In genomic region chr3:189517981-189518380, GRCh38 we compare ENCODE assay signal across 24 cellular contexts.
"Had no signal": no experiment of that assay in that cellular context is flagged by ENCODE, and none has a peak within 500 bp of the region (broad histone marks: within the 10 kb centered on the region; RNA-seq: fewer than 3 reads in every experiment).

No MANE protein-coding gene starts in this region.

- H3K27me3 ChIP-seq: gastrocnemius medialis, hepatocyte, pancreas, right atrium auricular region, tibial nerve had no signal

- H3K27ac Mint-ChIP-seq: activated CD4-positive, alpha-beta memory T cell treated with anti-CD3 and anti-CD28 coated beads, Interleukin-2, amount 10 ng/mL, durations not matched to agents 7 days and 5 days; activated CD4-positive, alpha-beta T cell treated with anti-CD3 and anti-CD28 coated beads, Interleukin-2, amount 10 ng/mL, durations not matched to agents 24 days and 14 days; activated naive CD4-positive, alpha-beta T cell treated with anti-CD3 and anti-CD28 coated beads, Interleukin-2, amount 50 U/mL, for 72 hours; activated T-cell treated with anti-CD3 and anti-CD28 coated beads, Interleukin-2, amount 50 U/mL, for 72 hours; immature natural killer cell; naive thymus-derived CD4-positive, alpha-beta T cell; T-helper 17 cell had no signal

- H3K36me3 ChIP-seq: gastrocnemius medialis, pancreas, right atrium auricular region, tibial nerve, WERI-Rb-1 had no signal

- H3K4me1 ChIP-seq: gastrocnemius medialis, pancreas, right atrium auricular region, tibial nerve had no signal

- H3K9me3 ChIP-seq: gastrocnemius medialis had no signal

- H3K4me2 ChIP-seq: hepatocyte had no signal

- H3K4me3 ChIP-seq: gastrocnemius medialis, hepatocyte, pancreas, right atrium auricular region, tibial nerve had no signal

- H3K4me3 Mint-ChIP-seq: activated CD4-positive, alpha-beta memory T cell treated with anti-CD3 and anti-CD28 coated beads, Interleukin-2, amount 10 ng/mL, durations not matched to agents 7 days and 5 days; activated CD4-positive, alpha-beta T cell treated with anti-CD3 and anti-CD28 coated beads, Interleukin-2, amount 10 ng/mL, durations not matched to agents 24 days and 14 days; activated T-cell treated with anti-CD3 and anti-CD28 coated beads, Interleukin-2, amount 50 U/mL, for 72 hours; immature natural killer cell; naive thymus-derived CD4-positive, alpha-beta T cell; T-helper 17 cell had no signal

- H3K4me1 Mint-ChIP-seq: activated CD4-positive, alpha-beta memory T cell treated with anti-CD3 and anti-CD28 coated beads, Interleukin-2, amount 10 ng/mL, durations not matched to agents 7 days and 5 days; immature natural killer cell; T-helper 17 cell had no signal

- H2AFZ ChIP-seq: hepatocyte had no signal

- H3K27ac ChIP-seq: gastrocnemius medialis, hepatocyte, pancreas, right atrium auricular region, tibial nerve, WERI-Rb-1 had no signal

- DNase-seq: activated CD4-positive, alpha-beta memory T cell treated with anti-CD3 and anti-CD28 coated beads, Interleukin-2, amount 10 ng/mL, durations not matched to agents 7 days and 5 days; activated CD4-positive, alpha-beta T cell treated with anti-CD3 and anti-CD28 coated beads, Interleukin-2, amount 10 ng/mL, durations not matched to agents 24 days and 14 days; activated CD4-positive, CD25-positive, alpha-beta regulatory T cell treated with anti-CD3 and anti-CD28 coated beads, Interleukin-2, amount 50 U/mL, for 72 hours; activated naive CD4-positive, alpha-beta T cell; activated T-cell treated with anti-CD3 and anti-CD28 coated beads, Interleukin-2, amount 50 U/mL, for 72 hours; dermis blood vessel endothelial cell; effector CD4-positive, alpha-beta T cell; gastrocnemius medialis; immature natural killer cell; kidney; left colon; midbrain; naive thymus-derived CD4-positive, alpha-beta T cell; nucleus accumbens; pancreas; stimulated activated CD4-positive, alpha-beta T cell treated with anti-CD3 and anti-CD28 coated beads, Interleukin-15, amount 100 ng/mL, for 24 hours; stimulated activated naive CD4-positive, alpha-beta T cell treated with Interleukin-2 at 50 U/mL for 16 hours; T-helper 17 cell; T1000; WERI-Rb-1 had no signal

- H3K79me2 ChIP-seq: hepatocyte had no signal

- H3K27me3 Mint-ChIP-seq: activated CD4-positive, alpha-beta T cell treated with anti-CD3 and anti-CD28 coated beads, Interleukin-2, amount 10 ng/mL, durations not matched to agents 24 days and 14 days; T-helper 17 cell had no signal

- ATAC-seq: activated naive CD4-positive, alpha-beta T cell treated with anti-CD3 and anti-CD28 coated beads, Interleukin-2, amount 50 U/mL, for 72 hours; activated T-cell treated with anti-CD3 and anti-CD28 coated beads, Interleukin-2, amount 50 U/mL, for 72 hours; gastrocnemius medialis; left colon; naive thymus-derived CD4-positive, alpha-beta T cell; pancreas; T-helper 17 cell had no signal
